ENCODE assay signal across 8 cellular contexts in the genomic region with DNA sequence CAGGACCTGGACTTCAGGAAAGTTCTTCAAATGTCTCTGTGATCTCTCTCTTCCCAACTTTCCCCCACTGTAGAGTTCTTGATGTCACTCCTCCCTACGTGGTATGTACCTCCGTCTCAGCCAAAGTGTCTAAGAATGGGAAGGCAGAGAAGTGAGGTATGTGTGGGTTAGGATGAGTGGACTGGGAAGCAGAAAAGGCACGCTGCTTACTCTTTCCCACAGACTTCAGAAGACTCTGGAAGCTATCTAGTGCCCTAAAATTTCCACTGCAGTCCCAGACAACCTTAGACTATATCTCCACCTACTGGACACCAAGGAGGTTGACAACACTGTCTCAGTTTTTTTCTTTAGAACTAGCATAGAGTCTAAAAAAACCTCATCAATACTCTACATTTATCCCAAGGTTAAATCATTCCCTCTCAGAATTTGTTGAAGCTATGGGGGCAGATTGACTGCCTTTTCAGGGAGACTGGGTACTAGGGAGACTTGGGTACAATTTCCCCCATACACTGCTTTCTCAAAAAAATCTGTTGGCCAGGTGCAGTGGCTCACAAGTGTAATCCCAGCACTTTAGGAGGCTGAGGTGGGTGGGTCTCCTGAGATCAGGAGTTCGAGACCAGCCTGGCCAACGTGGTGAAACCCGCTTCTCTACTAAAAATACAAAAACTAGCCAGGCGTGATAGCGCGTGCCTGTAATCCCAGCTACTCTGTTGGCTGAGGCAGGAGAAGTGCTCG. TPM values are rescaled to one million over a fixed set of nuclear protein-coding genes. Genes with fewer than 3 reads are reported as not detected.
DNase-seq lines count a peak whose midpoint lies in the region; ATAC-seq, FAIRE-seq and TF ChIP-seq lines count a peak whose summit lies in the region.

No MANE protein-coding gene starts in this region.

- H3K36me3 Mint-ChIP-seq in activated naive CD8-positive, alpha-beta T cell treated with anti-CD3 and anti-CD28 coated beads, Interleukin-2, amount 50 U/mL, for 24 hours (ENCODE audit: low read depth): no peaks in the 10 kb centered on the region

- no peaks in the 10 kb centered on the region for H3K27me3 Mint-ChIP-seq in activated naive CD8-positive, alpha-beta T cell treated with anti-CD3 and anti-CD28 coated beads, Interleukin-2, amount 50 U/mL, for 24 hours

- H3K27ac Mint-ChIP-seq in activated naive CD8-positive, alpha-beta T cell treated with anti-CD3 and anti-CD28 coated beads, Interleukin-2, amount 50 U/mL, for 24 hours: peak overlapping the region; percentile 36

- DNase-seq in DMS 273 treated with DMSO at 0.1 percent for 48 hours (lab: John Stamatoyannopoulos, UW) (peak; percentile 14), H54 (ENCODE audit: insufficient read length, low spot score) (no peak), NCI-H446 treated with DMSO at 0.1 percent for 48 hours (lab: John Stamatoyannopoulos, UW) (peak; percentile 8), left ventricle myocardium superior (no peak), sciatic nerve (ENCODE audit: low spot score) (no peak)
- DNase-seq in activated naive CD8-positive, alpha-beta T cell treated with anti-CD3 and anti-CD28 coated beads, Interleukin-2, amount 50 U/mL, for 24 hours: no peak

- ATAC-seq in activated naive CD8-positive, alpha-beta T cell treated with anti-CD3 and anti-CD28 coated beads, Interleukin-2, amount 50 U/mL, for 24 hours: peak; percentile 66
- ATAC-seq in left ventricle myocardium superior (peak; percentile 93), sciatic nerve (peak; percentile 90), GM19351 (IDR thresholded peaks at IDR 0.05; ENCODE audit: unreplicated experiment) (no peak), GM19397 (IDR thresholded peaks at IDR 0.05; ENCODE audit: unreplicated experiment) (no peak)

- no peaks in the 10 kb centered on the region for H3K9me3 Mint-ChIP-seq in activated naive CD8-positive, alpha-beta T cell treated with anti-CD3 and anti-CD28 coated beads, Interleukin-2, amount 50 U/mL, for 24 hours

- TF ChIP-seq POLR2A in H54 (IDR thresholded peaks at IDR 0.05; ENCODE audit: low read depth, low read length): no peak

- intact Hi-C loops in left ventricle myocardium superior (cut with micrococcal nuclease) (loop anchor here (1.0 kb wide), 1 partner anchor 40 kb away; no protein-coding TSS in a partner anchor), sciatic nerve (cut with DNase I) (loop anchor here (5.0 kb wide), 1 partner anchor 37 kb away; no protein-coding TSS in a partner anchor)

- FAIRE-seq in H54 (lab: Jason Lieb, UNC): peak; percentile 96

- no peak overlapping the region for H3K4me3 Mint-ChIP-seq in activated naive CD8-positive, alpha-beta T cell treated with anti-CD3 and anti-CD28 coated beads, Interleukin-2, amount 50 U/mL, for 24 hours

- H3K4me1 Mint-ChIP-seq in activated naive CD8-positive, alpha-beta T cell treated with anti-CD3 and anti-CD28 coated beads, Interleukin-2, amount 50 U/mL, for 24 hours: peaks cover 6% of the 10 kb centered on the region

RNA-seq across cellular contexts. Expression of a gene that starts 20.6 kb away (rescaled TPM):
- total RNA-seq in left ventricle myocardium superior (44.1 TPM), sciatic nerve (82.3 TPM)

RNA-seq across cellular contexts. Expression of a gene that starts 33.7 kb away (rescaled TPM):
- total RNA-seq in left ventricle myocardium superior: not detected
- not detected for total RNA-seq in sciatic nerve

RNA-seq across cellular contexts. Expression of a gene that starts 55.2 kb away (rescaled TPM):
- total RNA-seq in left ventricle myocardium superior: 7.7 TPM
- total RNA-seq in sciatic nerve: 12.0 TPM

RNA-seq across cellular contexts. Expression of a gene that starts 57.9 kb away (rescaled TPM):
- 7.8 TPM for total RNA-seq in left ventricle myocardium superior
- 27.8 TPM for total RNA-seq in sciatic nerve

Comparison
In these comparisons a context has a peak if more than half of its experiments do, and no peak if none do; other contexts are left out.
1. DNase-seq: peak in DMS 273 treated with DMSO at 0.1 percent for 48 hours (single experiment) and NCI-H446 treated with DMSO at 0.1 percent for 48 hours (single experiment); none in H54 (single experiment), activated naive CD8-positive, alpha-beta T cell treated with anti-CD3 and anti-CD28 coated beads, Interleukin-2, amount 50 U/mL, for 24 hours (single experiment), left ventricle myocardium superior (single experiment) and sciatic nerve (single experiment).
2. ATAC-seq: peak in activated naive CD8-positive, alpha-beta T cell treated with anti-CD3 and anti-CD28 coated beads, Interleukin-2, amount 50 U/mL, for 24 hours (single experiment), left ventricle myocardium superior (single experiment) and sciatic nerve (single experiment); none in GM19351 (single experiment) and GM19397 (single experiment).